15 cellular contexts compared by ENCODE assay signal in the genomic region with DNA sequence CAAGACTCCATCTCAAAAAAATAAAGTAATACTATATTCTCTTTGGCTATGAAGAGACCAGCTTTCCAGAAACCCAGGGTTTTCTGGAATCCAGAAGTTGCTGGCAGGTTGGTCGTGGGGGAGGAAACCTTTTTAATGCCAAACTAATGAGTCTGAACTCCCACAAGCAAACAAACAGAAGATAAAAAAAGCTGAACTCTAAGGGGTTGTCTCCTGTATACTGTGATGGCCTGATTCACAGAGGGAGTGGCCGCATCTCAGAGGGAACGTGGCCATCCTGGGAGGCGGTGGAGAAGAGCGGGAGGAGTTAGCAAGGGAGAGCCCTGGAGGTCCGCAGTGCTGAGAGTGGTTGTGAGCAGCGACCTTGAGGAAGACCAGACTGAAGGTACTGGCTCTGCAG. TPM values are rescaled to one million over a fixed set of nuclear protein-coding genes. Genes with fewer than 3 reads are reported as not detected.
DNase-seq lines count a peak whose midpoint lies in the region; ATAC-seq, FAIRE-seq and TF ChIP-seq lines count a peak whose summit lies in the region.
"Had no signal": no experiment of that assay in that cellular context is flagged by ENCODE, and none has a peak within 500 bp of the region (broad histone marks: within the 10 kb centered on the region; RNA-seq: fewer than 3 reads in every experiment).

No MANE protein-coding gene starts in this region.

- peak overlapping the region; percentile 66 for H3K4me2 ChIP-seq in IMR-90 (ENCODE audit: low read depth, low read length)
- H3K4me2 ChIP-seq in HepG2 (ENCODE audit: low read depth, low read length), result no peak overlapping the region

- peak overlapping the region; percentile 97 for H2BK5ac ChIP-seq in IMR-90 (ENCODE audit: low read depth, low read length, poor library complexity, severe bottlenecking)

- H3K27ac ChIP-seq in ACC112 (ENCODE audit: low read depth, low read length) (peak overlapping the region; percentile 15; the same call in 1 of the 2 replicates), IMR-90 (ENCODE audit: insufficient read depth, low read length) (peak overlapping the region; percentile 41), brain microvascular endothelial cell (peak overlapping the region; percentile 77), HepG2 (ENCODE audit: extremely low read length, insufficient read depth, low read length) (no peak overlapping the region)
- H3K27ac ChIP-seq: left lung had no signal

- peak overlapping the region; percentile 76 for H3K18ac ChIP-seq in IMR-90 (ENCODE audit: low read depth, low read length)

- in situ Hi-C loops in IMR-90 (cut with MboI; ENCODE audit: low sequenced_read_pairs), result no loop called here
- in situ Hi-C loops in brain microvascular endothelial cell (cut with HindIII; ENCODE audit: low pct_ligation_motif_present, low sequenced_read_pairs), result no loop called here
- in situ Hi-C loops in HepG2 (cut with HindIII; ENCODE audit: extremely low pct_ligation_motif_present, low pct_unique_long_range_greater_than_20kb), result no loop called here

- CTCF ChIA-PET in IMR-90 (lab: Yijun Ruan, JAX), result interaction anchor here (0.9 kb wide), 1 partner anchor 66 kb away, joined by 4 read pairs; no protein-coding TSS in a partner anchor
- CTCF ChIA-PET in HepG2 (lab: Yijun Ruan, JAX; ENCODE audit: low intra/inter-chr PET ratio, low total read pairs), result no interaction called here

- no peak for TF ChIP-seq EP300 in HepG2 (IDR thresholded peaks at IDR 0.05; ENCODE audit: low read depth in 2 of 2, low read length in 2 of 2)
- TF ChIP-seq EP300 in HepG2 (CRISPR knock-in tag; IDR thresholded peaks at IDR 0.05; ENCODE audit: borderline replicate concordance), result no peak

- dilution Hi-C loops in IMR-90 (cut with HindIII; ENCODE audit: low sequenced_read_pairs, unreplicated experiment), result no loop called here

- H4K20me1 ChIP-seq in IMR-90 (ENCODE audit: insufficient read depth, low read length) (peaks cover 19% of the 10 kb centered on the region), HepG2 (ENCODE audit: insufficient read depth, low read length) (no peaks in the 10 kb centered on the region)

- ATAC-seq in IMR-90 (ENCODE audit: low read depth), result peak; percentile 66
- peak; percentile 26; the same call in 1 of the 3 replicates for ATAC-seq in HepG2
- ATAC-seq in GM21367 (IDR thresholded peaks at IDR 0.05; ENCODE audit: unreplicated experiment), result no peak
- no peak for ATAC-seq in HG03571 (IDR thresholded peaks at IDR 0.05; ENCODE audit: unreplicated experiment)
- no peak for ATAC-seq in GM19467 (IDR thresholded peaks at IDR 0.05; ENCODE audit: unreplicated experiment)
- ATAC-seq: activated CD8-positive, alpha-beta T cell treated with anti-CD3 and anti-CD28 coated beads, Interleukin-2, amount 10 ng/mL, durations not matched to agents 7 days and 5 days; left lung; T-helper 17 cell had no signal

- peak overlapping the region; percentile 88 for H3K14ac ChIP-seq in IMR-90 (replicated peaks; ENCODE audit: low read depth, low read length)

- H3K9ac ChIP-seq in IMR-90 (ENCODE audit: low read depth, low read length), result no peak overlapping the region
- H3K9ac ChIP-seq in HepG2 (ENCODE audit: insufficient read depth, low read depth, low read length), result no peak overlapping the region

- H3K4ac ChIP-seq in IMR-90 (ENCODE audit: low read depth, low read length), result peak overlapping the region; percentile 92

- WGBS in IMR-90 (ENCODE audit: extremely low coverage in 2 of 2, insufficient read length in 1 of 2), 2 experiments, result 50% methylated on average over 2 of the region's 7 CpGs; no CpG with 5 or more reads in 1 of the 2 experiments
- 95% methylated on average over 7 of the region's 7 CpGs for WGBS in HepG2 (ENCODE audit: low lambda C conversion rate)

- H3K79me2 ChIP-seq in ACC112 (ENCODE audit: control insufficient read depth, insufficient read depth, low read length, unreplicated experiment) (peaks cover 71% of the 10 kb centered on the region), HepG2 (ENCODE audit: insufficient read depth, low read length) (peaks cover 73% of the 10 kb centered on the region)

- peak overlapping the region; percentile 95; the same call in 1 of the 2 replicates for H2AK5ac ChIP-seq in IMR-90 (ENCODE audit: low read depth, low read length)

- H2BK15ac ChIP-seq in IMR-90 (ENCODE audit: low read depth, low read length), result peak overlapping the region; percentile 80; the same call in 2 of the 3 replicates

- H2AK9ac ChIP-seq in IMR-90 (replicated peaks; ENCODE audit: low read depth, low read length, poor library complexity), result peak overlapping the region; percentile 52

- POLR2A ChIA-PET in IMR-90 (lab: Charles Lee; ENCODE audit: unreplicated experiment) (no interaction called here), HepG2 (lab: Yijun Ruan, JAX) (no interaction called here)

- TF ChIP-seq CTCF in IMR-90 (conservative IDR thresholded peaks at IDR 0.05; ENCODE audit: low read depth, low read length), result no peak
- no peak for TF ChIP-seq CTCF in brain microvascular endothelial cell (IDR thresholded peaks at IDR 0.05; ENCODE audit: low read depth, low read length, missing control alignments)
- TF ChIP-seq CTCF in HepG2 (CRISPR knock-in tag; IDR thresholded peaks at IDR 0.05), result no peak

- intact Hi-C loops in IMR-90 (cut with micrococcal nuclease), result no loop called here
- intact Hi-C loops in HepG2 (cut with micrococcal nuclease; ENCODE audit: unreplicated experiment), result no loop called here

- H3K4me3 ChIP-seq in ACC112 (ENCODE audit: low read depth, low read length) (no peak overlapping the region), IMR-90 (ENCODE audit: insufficient read depth, low read depth, low read length) (peak overlapping the region; percentile 21; the same call in 1 of the 2 replicates), brain microvascular endothelial cell (ENCODE audit: low read depth, low read length) (peak overlapping the region; percentile 3), HepG2 (replicated peaks in 1 of 3; ENCODE audit: insufficient read depth in 1 of 3, low read depth in 2 of 3, low read length in 3 of 3) (no peak overlapping the region)
- H3K4me3 ChIP-seq: left lung had no signal

- TF ChIP-seq POLR2A in IMR-90 (IDR thresholded peaks at IDR 0.05; ENCODE audit: low read depth, low read length) (peak; percentile 55; the same call in 1 of the 2 replicates), HepG2 (IDR thresholded peaks at IDR 0.05; ENCODE audit: insufficient read depth in 1 of 2, low read depth in 2 of 2, low read length in 2 of 2) (no peak)

- peak overlapping the region; percentile 95 for H3K23ac ChIP-seq in IMR-90 (ENCODE audit: low read depth, low read length)

- H2AFZ ChIP-seq in ACC112 (ENCODE audit: low read length, unreplicated experiment) (no peak overlapping the region), IMR-90 (replicated peaks; ENCODE audit: low read length, poor library complexity) (peak overlapping the region; percentile 62), HepG2 (ENCODE audit: low read length) (no peak overlapping the region)

- peak overlapping the region; percentile 78 for H2BK20ac ChIP-seq in IMR-90 (ENCODE audit: low read depth, low read length)

- H3K56ac ChIP-seq in IMR-90 (ENCODE audit: extremely low read depth, insufficient read depth, low read length), result peak overlapping the region; percentile 44; the same call in 1 of the 2 replicates

- BruUV-seq in IMR-90 (replicated peaks; lab: Mats Ljungman, UMichigan) (no TSS peak), HepG2 (replicated peaks; lab: Mats Ljungman, UMichigan) (no TSS peak)

- H3K79me1 ChIP-seq in IMR-90 (ENCODE audit: low read depth in 1 of 2, low read length in 2 of 2), result peaks cover 22 to 77% of the 10 kb centered on the region in 2 experiments

- no peaks in the 10 kb centered on the region for H3K36me3 ChIP-seq in ACC112 (ENCODE audit: insufficient read depth, low read length)
- H3K36me3 ChIP-seq in IMR-90 (ENCODE audit: control insufficient read depth, insufficient read depth, low read length), result no peaks in the 10 kb centered on the region
- H3K36me3 ChIP-seq in brain microvascular endothelial cell (replicated peaks), result no peaks in the 10 kb centered on the region
- H3K36me3 ChIP-seq in HepG2 (replicated peaks in 1 of 2; ENCODE audit: control insufficient read depth in 1 of 2, insufficient read depth in 2 of 2, low read length in 2 of 2), result no peaks in the 10 kb centered on the region
- H3K36me3 ChIP-seq: left lung had no signal

- H3K4me1 ChIP-seq in ACC112 (ENCODE audit: control insufficient read depth, insufficient read depth, low read length, unreplicated experiment), result peaks cover 47% of the 10 kb centered on the region
- H3K4me1 ChIP-seq in IMR-90 (ENCODE audit: control insufficient read depth, insufficient read depth, low read length), result peaks cover 23% of the 10 kb centered on the region
- H3K4me1 ChIP-seq in HepG2 (ENCODE audit: insufficient read depth, low read length), result peaks cover 26% of the 10 kb centered on the region; the same call in 1 of the 2 replicates

- no peaks in the 10 kb centered on the region for H3K9me3 ChIP-seq in IMR-90 (ENCODE audit: control insufficient read depth, insufficient read depth, low read length)
- H3K9me3 ChIP-seq in HepG2 (ENCODE audit: low read length), result no peaks in the 10 kb centered on the region
- H3K9me3 ChIP-seq: left lung had no signal

- H3K27me3 ChIP-seq in ACC112 (ENCODE audit: insufficient read depth, low read length) (no peaks in the 10 kb centered on the region), IMR-90 (ENCODE audit: control insufficient read depth, insufficient read depth, low read length) (no peaks in the 10 kb centered on the region), brain microvascular endothelial cell (replicated peaks) (no peaks in the 10 kb centered on the region), HepG2 (ENCODE audit: control insufficient read depth in 1 of 2, insufficient read depth in 2 of 2, low read length in 2 of 2) (no peaks in the 10 kb centered on the region)
- H3K27me3 ChIP-seq: left lung had no signal

- H4K8ac ChIP-seq in IMR-90 (ENCODE audit: low read depth in 2 of 2, low read length in 2 of 2), result peak overlapping the region in 1 of 2 experiments; percentile 78; a peak in 1 of 4 replicates

- H2BK120ac ChIP-seq in IMR-90 (ENCODE audit: low read depth, low read length), result peak overlapping the region; percentile 95

- H4K5ac ChIP-seq in IMR-90 (ENCODE audit: low read depth, low read length), result peak overlapping the region; percentile 95

- no peak for FAIRE-seq in HepG2 (lab: Jason Lieb, UNC)

- DNase-seq in IMR-90 (peak; percentile 76), brain microvascular endothelial cell (peak; percentile 79), HepG2 (ENCODE audit: low spot score) (no peak), dermis blood vessel endothelial cell (no peak)
- DNase-seq: activated CD8-positive, alpha-beta T cell treated with anti-CD3 and anti-CD28 coated beads, Interleukin-2, amount 10 ng/mL, durations not matched to agents 7 days and 5 days; DMS79 treated with DMSO at 0.1 percent for 48 hours; Karpas-422; left lung; NCI-H2171; stimulated activated CD4-positive, alpha-beta T cell treated with anti-CD3 and anti-CD28 coated beads, Interleukin-15, amount 100 ng/mL, for 24 hours; T-helper 17 cell had no signal

- peaks cover 20% of the 10 kb centered on the region for H3K9me1 ChIP-seq in IMR-90 (ENCODE audit: insufficient read depth, low read length)

- H4K91ac ChIP-seq in IMR-90 (ENCODE audit: insufficient read depth, low read depth, low read length), result peak overlapping the region; percentile 84

- peak; percentile 3; the same call in 1 of the 2 replicates for TF ChIP-seq RAD21 in IMR-90 (IDR thresholded peaks at IDR 0.05; ENCODE audit: low read length)
- TF ChIP-seq RAD21 in HepG2 (CRISPR knock-in tag; IDR thresholded peaks at IDR 0.05), result no peak

RNA-seq across cellular contexts. Expression of a gene that starts 36.1 kb away (rescaled TPM):
- total RNA-seq in IMR-90 (2012; rRNA removed), result 125 and 131 TPM in 2 replicates
- polyA plus RNA-seq in IMR-90 (2012; rRNA removed), result 51.8 and 59.1 TPM in 2 replicates
- polyA plus RNA-seq in IMR-90 (2012; cell fraction: cytosol; rRNA removed), result 58.5 and 87.4 TPM in 2 replicates
- polyA plus RNA-seq in IMR-90 (2012; cell fraction: nucleus; rRNA removed; ENCODE audit: low replicate concordance), result 76.8 and 143 TPM in 2 replicates
- total RNA-seq in HepG2 (2016; rRNA removed; fragmentation: Illumina TruSeq; extraction: Trizol), result 38.3 and 55.1 TPM in 2 replicates
- total RNA-seq in HepG2 (2016; cell fraction: cytosol; rRNA removed; fragmentation: Illumina TruSeq; extraction: Trizol; ENCODE audit: low read depth), result 10.2 and 12.7 TPM in 2 replicates
- 40.2 and 51.8 TPM in 2 replicates for total RNA-seq in HepG2 (2016; cell fraction: insoluble cytoplasmic fraction; rRNA removed; fragmentation: Illumina TruSeq; extraction: Trizol)
- total RNA-seq in HepG2 (2016; cell fraction: membrane; rRNA removed; fragmentation: Illumina TruSeq; extraction: Trizol), result 32.3 and 32.6 TPM in 2 replicates
- total RNA-seq in HepG2 (2016; cell fraction: nucleus; rRNA removed; fragmentation: Illumina TruSeq; extraction: Trizol), result 18.8 and 25.1 TPM in 2 replicates
- 35.5 and 49.6 TPM in 2 replicates for polyA plus RNA-seq in HepG2 (2011; rRNA removed)
- 46.5 and 60.1 TPM in 2 replicates for polyA plus RNA-seq in HepG2 (2011; cell fraction: cytosol; rRNA removed)
- polyA plus RNA-seq in HepG2 (2011; cell fraction: nucleus; rRNA removed), result 11.1 and 16.1 TPM in 2 replicates
- 35.5 and 39.6 TPM in 2 replicates for polyA plus RNA-seq in HepG2 (2012)
- polyA plus RNA-seq in HepG2 (2016; cell fraction: cytosol; fragmentation: Illumina TruSeq; extraction: Trizol; ENCODE audit: low read depth), result 5.7 and 6.2 TPM in 2 replicates
- polyA plus RNA-seq in HepG2 (2016; cell fraction: insoluble cytoplasmic fraction; fragmentation: Illumina TruSeq; extraction: Trizol; ENCODE audit: low read depth), result 48.3 and 50.6 TPM in 2 replicates
- 17.0 and 18.1 TPM in 2 replicates for polyA plus RNA-seq in HepG2 (2016; cell fraction: membrane; fragmentation: Illumina TruSeq; extraction: Trizol; ENCODE audit: low read depth)
- 23.1 and 23.2 TPM in 2 replicates for polyA plus RNA-seq in HepG2 (2016; cell fraction: nucleus; fragmentation: Illumina TruSeq; extraction: Trizol; ENCODE audit: insufficient read depth, low read depth)
- 29.4 and 67.4 TPM in 2 replicates for polyA minus RNA-seq in HepG2 (2011; rRNA and poly(A)+ RNA removed; ENCODE audit: low replicate concordance)
- 30.8 and 52.6 TPM in 2 replicates for polyA minus RNA-seq in HepG2 (2011; cell fraction: cytosol; rRNA and poly(A)+ RNA removed)
- 33.3 and 35.3 TPM in 2 replicates for polyA minus RNA-seq in HepG2 (2011; cell fraction: nucleus; rRNA and poly(A)+ RNA removed)
- total RNA-seq in dermis blood vessel endothelial cell, result 430 and 494 TPM in 2 replicates

Comparison
In these comparisons a context has a peak if more than half of its experiments do, and no peak if none do; other contexts are left out.
1. H3K4me3 ChIP-seq: peak in IMR-90 (single experiment) and brain microvascular endothelial cell (single experiment); none in ACC112 (single experiment) and HepG2 (0 of 3).
2. ATAC-seq: peak in IMR-90 (single experiment) and HepG2 (single experiment); none in GM21367 (single experiment), HG03571 (single experiment) and GM19467 (single experiment).
3. DNase-seq: peak in IMR-90 (single experiment) and brain microvascular endothelial cell (single experiment); none in HepG2 (single experiment) and dermis blood vessel endothelial cell (single experiment).